9 cellular contexts compared by ENCODE assay signal in the genomic region with DNA sequence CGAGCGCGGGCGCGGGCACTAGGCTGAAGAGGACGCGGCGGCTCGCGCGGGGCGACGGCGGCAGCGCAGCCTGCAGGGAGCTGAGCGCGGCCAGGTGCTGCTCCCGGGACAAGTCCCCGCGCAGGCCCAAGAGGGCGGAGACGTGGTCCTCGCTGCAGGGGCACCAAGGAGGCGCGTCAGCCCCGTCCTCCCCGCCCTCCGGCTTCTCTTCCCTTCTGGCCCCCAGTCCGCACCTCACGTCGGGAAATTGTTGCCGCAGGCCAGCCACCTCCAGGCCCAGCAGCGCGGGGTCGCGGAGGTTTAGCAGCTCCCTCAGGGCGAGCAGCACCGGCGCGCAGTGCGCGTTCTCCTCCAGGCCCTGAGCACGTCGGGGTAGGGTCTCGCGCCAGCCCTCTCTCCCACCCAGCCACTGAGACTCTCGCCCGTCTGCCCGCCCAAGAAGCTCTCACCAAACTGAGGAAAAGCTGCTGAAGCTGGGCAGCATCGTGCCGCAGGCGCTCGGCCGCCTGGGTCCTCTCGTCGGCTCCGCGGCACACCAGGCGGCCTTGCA. TPM values are rescaled to one million over a fixed set of nuclear protein-coding genes. Genes with fewer than 3 reads are reported as not detected.
DNase-seq lines count a peak whose midpoint lies in the region; ATAC-seq lines count a peak whose summit lies in the region.
"Had no signal": no experiment of that assay in that cellular context is flagged by ENCODE, and none has a peak within 500 bp of the region (broad histone marks: within the 10 kb centered on the region; RNA-seq: fewer than 3 reads in every experiment).

No MANE protein-coding gene starts in this region.

- DNase-seq in NCI-H2196 (lab: John Stamatoyannopoulos, UW; ENCODE audit: unreplicated experiment) (peak; percentile 35), NCI-H2196 treated with DMSO at 0.1 percent for 48 hours (lab: John Stamatoyannopoulos, UW; ENCODE audit: unreplicated experiment) (no peak), NCI-H128 (lab: John Stamatoyannopoulos, UW; ENCODE audit: unreplicated experiment) (peak; percentile 33), NCI-H2029 treated with DMSO at 0.1 percent for 48 hours (lab: John Stamatoyannopoulos, UW) (no peak), 8988T (no peak)
- no peak for DNase-seq in naive thymus-derived CD4-positive, alpha-beta T cell

- 12 to 14% methylated on average over 59 of the region's 59 CpGs for WGBS in ectodermal cell, 2 experiments

- no peak overlapping the region for H3K27ac ChIP-seq in ectodermal cell (ENCODE audit: insufficient read depth, low read depth, low read length, poor library complexity, severe bottlenecking)
- peak overlapping the region; percentile 97 for H3K27ac ChIP-seq in naive thymus-derived CD4-positive, alpha-beta T cell (ENCODE audit: low read depth, low read length)

- peaks cover 29% of the 10 kb centered on the region for H3K27me3 ChIP-seq in ectodermal cell (ENCODE audit: control insufficient read depth, insufficient read depth, low read length, poor library complexity, severe bottlenecking)
- H3K27me3 ChIP-seq in naive thymus-derived CD4-positive, alpha-beta T cell (ENCODE audit: control insufficient read depth in 2 of 2, insufficient read depth in 2 of 2, low read length in 2 of 2) = no peaks in the 10 kb centered on the region

- H3K27ac Mint-ChIP-seq in naive thymus-derived CD4-positive, alpha-beta T cell = peak overlapping the region in 2 of 9 donors; percentile 58 to 67
- H3K27ac Mint-ChIP-seq: activated naive CD4-positive, alpha-beta T cell treated with anti-CD3 and anti-CD28 coated beads, Interleukin-2, amount 50 U/mL, for 24 hours had no signal

- H3K36me3 ChIP-seq in ectodermal cell (ENCODE audit: control insufficient read depth, insufficient read depth, low read length) = no peaks in the 10 kb centered on the region
- H3K36me3 ChIP-seq in naive thymus-derived CD4-positive, alpha-beta T cell (ENCODE audit: control insufficient read depth in 2 of 3, insufficient read depth in 3 of 3, low read length in 3 of 3) = peaks cover 0 to 7% (median 0%) of the 10 kb centered on the region in 3 experiments

- H3K4me1 ChIP-seq in ectodermal cell (ENCODE audit: control insufficient read depth, insufficient read depth, low read length) = peaks cover 15% of the 10 kb centered on the region
- peaks cover 12 to 15% of the 10 kb centered on the region in 2 donors for H3K4me1 ChIP-seq in naive thymus-derived CD4-positive, alpha-beta T cell (ENCODE audit: control insufficient read depth in 2 of 2, insufficient read depth in 2 of 2, low read length in 2 of 2)

- no peaks in the 10 kb centered on the region for H3K36me3 Mint-ChIP-seq in naive thymus-derived CD4-positive, alpha-beta T cell
- H3K36me3 Mint-ChIP-seq: activated naive CD4-positive, alpha-beta T cell treated with anti-CD3 and anti-CD28 coated beads, Interleukin-2, amount 50 U/mL, for 24 hours had no signal

- H3K27me3 Mint-ChIP-seq in naive thymus-derived CD4-positive, alpha-beta T cell = peaks cover 0 to 15% (median 0%) of the 10 kb centered on the region in 5 donors
- H3K27me3 Mint-ChIP-seq: activated naive CD4-positive, alpha-beta T cell treated with anti-CD3 and anti-CD28 coated beads, Interleukin-2, amount 50 U/mL, for 24 hours had no signal

- POLR2A ChIA-PET in naive thymus-derived CD4-positive, alpha-beta T cell (lab: Charles Lee) = interaction anchor here (1.0 to 4.2 kb wide), 9 partner anchors 8 to 250 kb away, joined by 3 to 22 read pairs (median 4); partner anchors contain the start of genes CIAO2B, E2F4, FBXL8 and TMEM208

- H3K4me1 Mint-ChIP-seq in naive thymus-derived CD4-positive, alpha-beta T cell = peaks cover 8 to 18% (median 11%) of the 10 kb centered on the region in 7 donors

- no peak for ATAC-seq in naive thymus-derived CD4-positive, alpha-beta T cell
- ATAC-seq in HG02678 (IDR thresholded peaks at IDR 0.05; ENCODE audit: unreplicated experiment) = no peak

- H3K4me3 Mint-ChIP-seq in naive thymus-derived CD4-positive, alpha-beta T cell = peak overlapping the region in 5 of 10 donors; percentile 48 to 91 (median 86)
- H3K4me3 Mint-ChIP-seq: activated naive CD4-positive, alpha-beta T cell treated with anti-CD3 and anti-CD28 coated beads, Interleukin-2, amount 50 U/mL, for 24 hours had no signal

- no peaks in the 10 kb centered on the region for H3K9me3 Mint-ChIP-seq in naive thymus-derived CD4-positive, alpha-beta T cell
- H3K9me3 Mint-ChIP-seq: activated naive CD4-positive, alpha-beta T cell treated with anti-CD3 and anti-CD28 coated beads, Interleukin-2, amount 50 U/mL, for 24 hours had no signal

- CTCF ChIA-PET in naive thymus-derived CD4-positive, alpha-beta T cell (lab: Charles Lee) = interaction anchor here (0.6 to 2.4 kb wide), 12 partner anchors 9 to 240 kb away, joined by 3 to 15 read pairs (median 4); partner anchors contain the start of genes FBXL8 and TRADD

- peak overlapping the region; percentile 83 for H3K4me3 ChIP-seq in ectodermal cell (ENCODE audit: insufficient read depth, low read depth, low read length)
- H3K4me3 ChIP-seq in naive thymus-derived CD4-positive, alpha-beta T cell (ENCODE audit: low read length) = peak overlapping the region; percentile 79

- no peaks in the 10 kb centered on the region for H3K9me3 ChIP-seq in ectodermal cell (ENCODE audit: control insufficient read depth, low read length)
- no peaks in the 10 kb centered on the region for H3K9me3 ChIP-seq in naive thymus-derived CD4-positive, alpha-beta T cell (ENCODE audit: control insufficient read depth in 2 of 3, low read length in 3 of 3)

- intact Hi-C loops in naive thymus-derived CD4-positive, alpha-beta T cell (cut with micrococcal nuclease) = loop anchor here (1.0 to 2.0 kb wide), 6 partner anchors 43 to 237 kb away; partner anchors contain the start of genes PHAF1 (in 1 of the 2) and TMEM208 (in 1 of the 2)

RNA-seq across cellular contexts. Expression of gene MATCAP1, which starts 0.8 kb away (rescaled TPM):
- 67.9 TPM for polyA plus RNA-seq in ectodermal cell (2013, experiment 1 of 4)
- polyA plus RNA-seq in ectodermal cell (2013, experiment 2 of 4) = 55.8 TPM
- 53.4 TPM for polyA plus RNA-seq in ectodermal cell (2013, experiment 3 of 4)
- 60.5 TPM for polyA plus RNA-seq in ectodermal cell (2013, experiment 4 of 4)
- total RNA-seq in naive thymus-derived CD4-positive, alpha-beta T cell = 10 to 100 TPM in 3 of 5 experiments, 1 to 10 TPM in 2; 4.3 to 88.1 (median 11.0) TPM
- under 1 TPM; 0.48 to 0.78 TPM for polyA plus RNA-seq in naive thymus-derived CD4-positive, alpha-beta T cell

RNA-seq across cellular contexts. Expression of gene EXOC3L1, which starts 5.4 kb away (rescaled TPM):
- polyA plus RNA-seq in ectodermal cell (2013, experiment 1 of 4) = not detected
- 0.25 TPM for polyA plus RNA-seq in ectodermal cell (2013, experiment 2 of 4)
- 0.16 TPM for polyA plus RNA-seq in ectodermal cell (2013, experiment 3 of 4)
- polyA plus RNA-seq in ectodermal cell (2013, experiment 4 of 4) = 0.12 TPM
- under 1 TPM in 2 of 5 experiments, not detected in 3; 0.58 to 0.73 TPM for total RNA-seq in naive thymus-derived CD4-positive, alpha-beta T cell
- not detected for polyA plus RNA-seq in naive thymus-derived CD4-positive, alpha-beta T cell

RNA-seq across cellular contexts. Expression of gene E2F4, which starts 7.4 kb away (rescaled TPM):
- 76.6 TPM for polyA plus RNA-seq in ectodermal cell (2013, experiment 1 of 4)
- polyA plus RNA-seq in ectodermal cell (2013, experiment 2 of 4) = 70.5 TPM
- 67.0 TPM for polyA plus RNA-seq in ectodermal cell (2013, experiment 3 of 4)
- 72.3 TPM for polyA plus RNA-seq in ectodermal cell (2013, experiment 4 of 4)
- total RNA-seq in naive thymus-derived CD4-positive, alpha-beta T cell = 100 to 1,000 TPM in 1 of 5 experiments, 10 to 100 TPM in 4; 67.1 to 133 (median 73.0) TPM
- polyA plus RNA-seq in naive thymus-derived CD4-positive, alpha-beta T cell = 10 to 100 TPM; 59.4 to 97.9 TPM

RNA-seq across cellular contexts. Expression of gene NOL3, which starts 14.2 kb away (rescaled TPM):
- polyA plus RNA-seq in ectodermal cell (2013, experiment 1 of 4) = 13.2 TPM
- polyA plus RNA-seq in ectodermal cell (2013, experiment 2 of 4) = 8.1 TPM
- polyA plus RNA-seq in ectodermal cell (2013, experiment 3 of 4) = 7.0 TPM
- polyA plus RNA-seq in ectodermal cell (2013, experiment 4 of 4) = 7.3 TPM
- 10 to 100 TPM in 1 of 5 experiments, 1 to 10 TPM in 3, under 1 TPM in 1; 0.89 to 66.0 (median 1.8) TPM for total RNA-seq in naive thymus-derived CD4-positive, alpha-beta T cell
- not detected for polyA plus RNA-seq in naive thymus-derived CD4-positive, alpha-beta T cell

RNA-seq across cellular contexts. Expression of gene ELMO3, which starts 14.4 kb away (rescaled TPM):
- 2.4 TPM for polyA plus RNA-seq in ectodermal cell (2013, experiment 1 of 4)
- polyA plus RNA-seq in ectodermal cell (2013, experiment 2 of 4) = 1.5 TPM
- 1.7 TPM for polyA plus RNA-seq in ectodermal cell (2013, experiment 3 of 4)
- polyA plus RNA-seq in ectodermal cell (2013, experiment 4 of 4) = 2.3 TPM
- total RNA-seq in naive thymus-derived CD4-positive, alpha-beta T cell = 1 to 10 TPM; 2.6 to 9.1 (median 7.5) TPM
- under 1 TPM in 1 of 2 donors, not detected in 1; 0.07 TPM for polyA plus RNA-seq in naive thymus-derived CD4-positive, alpha-beta T cell

Comparison
In these comparisons a context has a peak if more than half of its experiments do, and no peak if none do; other contexts are left out.
1. DNase-seq: peak in NCI-H2196 (single experiment) and NCI-H128 (single experiment); none in NCI-H2196 treated with DMSO at 0.1 percent for 48 hours (single experiment), naive thymus-derived CD4-positive, alpha-beta T cell (0 of 9), NCI-H2029 treated with DMSO at 0.1 percent for 48 hours (single experiment) and 8988T (single experiment).